Comparison of ENCODE assay signal across 14 cellular contexts in the genomic region with DNA sequence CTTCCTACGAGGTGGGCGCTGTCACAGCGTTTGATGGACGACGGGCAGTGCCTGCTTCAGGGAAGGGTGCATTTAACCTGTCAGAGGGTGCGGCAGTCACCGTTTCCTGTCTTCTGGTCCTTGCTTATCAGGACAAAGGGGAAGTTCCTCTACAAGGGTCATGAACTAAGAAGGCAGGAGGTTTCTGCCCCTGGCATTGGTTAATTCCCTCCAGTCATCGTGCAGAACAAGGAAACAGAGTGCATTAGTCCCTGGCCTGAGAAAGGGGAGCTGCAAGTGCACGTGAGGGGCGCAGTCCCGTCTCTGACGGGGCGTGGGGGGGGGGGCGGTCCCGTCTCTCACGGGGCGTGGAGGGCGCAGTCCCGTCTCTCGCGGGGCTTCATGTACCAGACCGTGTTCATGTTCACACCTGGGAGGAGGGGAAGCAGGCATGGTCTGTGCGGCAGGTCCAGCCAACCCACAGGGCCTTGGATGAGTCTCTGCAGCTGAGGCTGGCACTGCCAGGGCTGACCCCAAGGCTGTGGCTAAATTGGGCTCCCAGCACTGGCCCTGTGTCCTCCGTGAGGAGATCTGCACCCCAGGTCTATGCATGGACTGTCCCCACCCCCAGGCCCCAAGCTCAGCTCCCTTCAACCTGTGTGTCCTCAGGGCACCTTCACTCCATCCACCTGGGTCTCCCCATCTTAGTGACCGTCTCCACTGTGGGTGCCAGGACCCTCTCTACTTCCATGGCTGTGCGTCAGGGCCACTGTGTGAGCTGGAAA.
A peak's percentile ranks its signal among the peaks of the same experiment; 100 is the strongest.
DNase-seq lines count a peak whose midpoint lies in the region; ATAC-seq and TF ChIP-seq lines count a peak whose summit lies in the region.
"Had no signal": no experiment of that assay in that cellular context is flagged by ENCODE, and none has a peak within 500 bp of the region (broad histone marks: within the 10 kb centered on the region; RNA-seq: fewer than 3 reads in every experiment).

No MANE protein-coding gene starts in this region.

- H3K4me1 ChIP-seq in CD4-positive, CD25-positive, alpha-beta regulatory T cell (ENCODE audit: control insufficient read depth, insufficient read depth, low read length, poor library complexity, severe bottlenecking) = peaks cover 54% of the 10 kb centered on the region
- peaks cover 77% of the 10 kb centered on the region for H3K4me1 ChIP-seq in Loucy (ENCODE audit: insufficient read depth, low read length, poor library complexity, severe bottlenecking)
- H3K4me1 ChIP-seq in mesenchymal stem cell (ENCODE audit: control insufficient read depth, insufficient read depth, low read depth, low read length) = peaks cover 19% of the 10 kb centered on the region
- H3K4me1 ChIP-seq in stomach = peaks cover 6 to 47% (median 12%) of the 10 kb centered on the region in 4 donors

- no peak overlapping the region for H4K8ac ChIP-seq in mesenchymal stem cell (ENCODE audit: low read length)

- intact Hi-C loops in activated B cell treated with CpG ODN at 0.5 μM for 24 hours (cut with micrococcal nuclease) = no loop called here
- intact Hi-C loops in stomach (cut with DNase I; ENCODE audit: low total_unique reads) = no loop called here

- H3K9ac ChIP-seq in Loucy (ENCODE audit: low read depth, low read length, poor library complexity, severe bottlenecking) (no peak overlapping the region), mesenchymal stem cell (ENCODE audit: low read length) (no peak overlapping the region)

- H3K9me3 Mint-ChIP-seq in CD4-positive, CD25-positive, alpha-beta regulatory T cell = no peaks in the 10 kb centered on the region
- H3K9me3 Mint-ChIP-seq in activated B cell treated with CpG ODN at 0.5 μM for 24 hours = no peaks in the 10 kb centered on the region

- ATAC-seq in CD4-positive, CD25-positive, alpha-beta regulatory T cell (ENCODE audit: low read depth in 2 of 2) = peak; percentile 43 to 68
- ATAC-seq in activated B cell treated with CpG ODN at 0.5 μM for 24 hours (ENCODE audit: low read depth) (peak; percentile 78), GM19397 (IDR thresholded peaks at IDR 0.05; ENCODE audit: unreplicated experiment) (no peak), HG02588 (IDR thresholded peaks at IDR 0.05; ENCODE audit: unreplicated experiment) (no peak)

- no peaks in the 10 kb centered on the region for H3K9me2 ChIP-seq in Loucy (replicated peaks; ENCODE audit: low read depth, low read length)

- POLR2A ChIA-PET in activated B cell treated with CpG ODN at 0.5 μM for 24 hours (lab: Charles Lee) = no interaction called here

- no peak overlapping the region for H2AFZ ChIP-seq in Loucy (ENCODE audit: low read length)
- no peak overlapping the region for H2AFZ ChIP-seq in mesenchymal stem cell (ENCODE audit: low read depth, low read length)

- H3K23ac ChIP-seq in mesenchymal stem cell (ENCODE audit: low read length in 2 of 2) = no peak overlapping the region

- no peak overlapping the region for H2BK5ac ChIP-seq in mesenchymal stem cell (ENCODE audit: low read depth, low read length, poor library complexity, severe bottlenecking)

- peak overlapping the region; percentile 6 for H4K91ac ChIP-seq in mesenchymal stem cell (ENCODE audit: low read length)

- H3K4me1 Mint-ChIP-seq in CD4-positive, CD25-positive, alpha-beta regulatory T cell = peaks cover 0 to 62% (median 38%) of the 10 kb centered on the region in 4 donors
- H3K4me1 Mint-ChIP-seq in activated B cell treated with CpG ODN at 0.5 μM for 24 hours = peaks cover 22% of the 10 kb centered on the region

- no peaks in the 10 kb centered on the region; the same call in 1 of the 2 replicates for H3F3A ChIP-seq in Loucy (ENCODE audit: low read depth)

- H3K4ac ChIP-seq in mesenchymal stem cell (ENCODE audit: low read depth in 1 of 2, low read length in 2 of 2) = no peak overlapping the region

- no peaks in the 10 kb centered on the region for H4K20me1 ChIP-seq in Loucy (ENCODE audit: insufficient read depth, low read length, poor library complexity, severe bottlenecking)

- no peaks in the 10 kb centered on the region for H3K27me3 ChIP-seq in CD4-positive, CD25-positive, alpha-beta regulatory T cell (ENCODE audit: control insufficient read depth, insufficient read depth, low read length)
- H3K27me3 ChIP-seq in Loucy (ENCODE audit: insufficient read depth, low read length, poor library complexity, severe bottlenecking) (no peaks in the 10 kb centered on the region), mesenchymal stem cell (ENCODE audit: control insufficient read depth in 1 of 2, insufficient read depth in 1 of 2, low read length in 2 of 2) (peaks cover 3 to 20% of the 10 kb centered on the region in 2 experiments), stomach (peaks cover 0 to 17% (median 12%) of the 10 kb centered on the region in 3 donors)

- H3K36me3 Mint-ChIP-seq in CD4-positive, CD25-positive, alpha-beta regulatory T cell = no peaks in the 10 kb centered on the region
- H3K36me3 Mint-ChIP-seq in activated B cell treated with CpG ODN at 0.5 μM for 24 hours (ENCODE audit: low read depth) = no peaks in the 10 kb centered on the region

- no peak overlapping the region for H3K27ac ChIP-seq in CD4-positive, CD25-positive, alpha-beta regulatory T cell (ENCODE audit: insufficient read depth, low read length, poor library complexity, severe bottlenecking)
- no peak overlapping the region for H3K27ac ChIP-seq in mesenchymal stem cell (ENCODE audit: low read length, poor library complexity, severe bottlenecking)
- peak overlapping the region in 2 of 5 donors; percentile 32 to 65 for H3K27ac ChIP-seq in stomach
- H3K27ac ChIP-seq: breast epithelium had no signal

- CTCF ChIA-PET in activated B cell treated with CpG ODN at 0.5 μM for 24 hours (lab: Charles Lee) = no interaction called here

- H3K27ac Mint-ChIP-seq in CD4-positive, CD25-positive, alpha-beta regulatory T cell = peak overlapping the region; percentile 75 to 89 (median 84)
- H3K27ac Mint-ChIP-seq in activated B cell treated with CpG ODN at 0.5 μM for 24 hours = peak overlapping the region; percentile 77

- H3K79me1 ChIP-seq in mesenchymal stem cell (replicated peaks; ENCODE audit: low read length, poor library complexity, severe bottlenecking) = no peaks in the 10 kb centered on the region

- H3K4me3 ChIP-seq in CD4-positive, CD25-positive, alpha-beta regulatory T cell (ENCODE audit: low read depth, low read length) = peak overlapping the region; percentile 26
- H3K4me3 ChIP-seq in Loucy (ENCODE audit: low read length, poor library complexity, severe bottlenecking) (no peak overlapping the region), mesenchymal stem cell (ENCODE audit: insufficient read depth in 1 of 2, low read depth in 1 of 2, low read length in 2 of 2) (no peak overlapping the region), stomach (no peak overlapping the region)

- no peaks in the 10 kb centered on the region for H3K36me3 ChIP-seq in CD4-positive, CD25-positive, alpha-beta regulatory T cell (ENCODE audit: control insufficient read depth, insufficient read depth, low read length)
- H3K36me3 ChIP-seq in Loucy (ENCODE audit: insufficient read depth, low read length) = no peaks in the 10 kb centered on the region
- peaks cover 3 to 4% of the 10 kb centered on the region in 2 experiments for H3K36me3 ChIP-seq in mesenchymal stem cell (ENCODE audit: control insufficient read depth in 1 of 2, insufficient read depth in 2 of 2, low read depth in 1 of 2, low read length in 2 of 2)
- no peaks in the 10 kb centered on the region for H3K36me3 ChIP-seq in stomach
- H3K36me3 ChIP-seq: breast epithelium had no signal

- H2BK15ac ChIP-seq in mesenchymal stem cell (ENCODE audit: low read depth, poor library complexity, severe bottlenecking) = no peak overlapping the region

- TF ChIP-seq POLR2A in stomach (IDR thresholded peaks at IDR 0.05) = no peak

- peak in 2 of 3 donors; percentile 18 to 66 for DNase-seq in CD4-positive, CD25-positive, alpha-beta regulatory T cell
- no peak for DNase-seq in activated B cell treated with CpG ODN at 0.5 μM for 24 hours
- DNase-seq in mesenchymal stem cell = no peak
- DNase-seq in stomach = no peak
- no peak for DNase-seq in midbrain (lab: John Stamatoyannopoulos, UW)
- DNase-seq: activated CD4-positive, alpha-beta T cell treated with anti-CD3 and anti-CD28 coated beads, Interleukin-2, amount 50 U/mL, for 1 hour; DND-41; mammary epithelial cell; NCI-H1092 treated with DMSO at 0.1 percent for 48 hours; sigmoid colon had no signal

- no peak overlapping the region for H2AK5ac ChIP-seq in mesenchymal stem cell (ENCODE audit: low read length, severe bottlenecking)

- no peak for TF ChIP-seq CTCF in Loucy (conservative IDR thresholded peaks at IDR 0.05; ENCODE audit: low read length)
- no peak for TF ChIP-seq CTCF in activated B cell treated with CpG ODN at 0.5 μM for 24 hours (IDR thresholded peaks at IDR 0.05)
- no peak for TF ChIP-seq CTCF in stomach (IDR thresholded peaks at IDR 0.05)

- no peak overlapping the region for H3K18ac ChIP-seq in mesenchymal stem cell (ENCODE audit: low read depth in 1 of 2, low read length in 2 of 2)

- H3K4me2 ChIP-seq in Loucy (ENCODE audit: low read depth, low read length, poor library complexity, severe bottlenecking) = peak overlapping the region; percentile 14
- H3K4me2 ChIP-seq in mesenchymal stem cell (ENCODE audit: low read length, poor library complexity, severe bottlenecking) = no peak overlapping the region

- peak overlapping the region; percentile 14 to 81 (median 54) for H3K4me3 Mint-ChIP-seq in CD4-positive, CD25-positive, alpha-beta regulatory T cell
- peak overlapping the region; percentile 80 for H3K4me3 Mint-ChIP-seq in activated B cell treated with CpG ODN at 0.5 μM for 24 hours

- H3K14ac ChIP-seq in mesenchymal stem cell (ENCODE audit: low read length in 2 of 2) = no peak overlapping the region

- no peaks in the 10 kb centered on the region for H3K27me3 Mint-ChIP-seq in CD4-positive, CD25-positive, alpha-beta regulatory T cell
- H3K27me3 Mint-ChIP-seq in activated B cell treated with CpG ODN at 0.5 μM for 24 hours = no peaks in the 10 kb centered on the region

- no peak overlapping the region for H2BK120ac ChIP-seq in mesenchymal stem cell (ENCODE audit: low read depth, low read length)

- H3K79me2 ChIP-seq in Loucy (ENCODE audit: insufficient read depth, low read length) = no peaks in the 10 kb centered on the region

- H2BK12ac ChIP-seq in mesenchymal stem cell (ENCODE audit: low read length in 2 of 2) = no peak overlapping the region

- WGBS in mesenchymal stem cell = 76% methylated on average over 26 of the region's 26 CpGs
- WGBS in stomach, 5 donors = 37 to 56% (median 41%) methylated on average over 7 to 26 of the region's 26 CpGs

- H3K9me3 ChIP-seq in CD4-positive, CD25-positive, alpha-beta regulatory T cell (ENCODE audit: control insufficient read depth in 2 of 2, low read length in 2 of 2) = no peaks in the 10 kb centered on the region
- no peaks in the 10 kb centered on the region for H3K9me3 ChIP-seq in Loucy (ENCODE audit: insufficient read depth, low read depth, low read length)
- H3K9me3 ChIP-seq in mesenchymal stem cell (ENCODE audit: control insufficient read depth, low read length) = no peaks in the 10 kb centered on the region
- no peaks in the 10 kb centered on the region for H3K9me3 ChIP-seq in stomach
- H3K9me3 ChIP-seq: breast epithelium, sigmoid colon had no signal

- no peak for TF ChIP-seq EP300 in stomach (IDR thresholded peaks at IDR 0.05)

Comparison
In these comparisons a context has a peak if more than half of its experiments do, and no peak if none do; other contexts are left out.
1. ATAC-seq: peak in CD4-positive, CD25-positive, alpha-beta regulatory T cell (2 of 2) and activated B cell treated with CpG ODN at 0.5 μM for 24 hours (single experiment); none in GM19397 (single experiment) and HG02588 (single experiment).
2. DNase-seq: peak in CD4-positive, CD25-positive, alpha-beta regulatory T cell (2 of 3); none in activated B cell treated with CpG ODN at 0.5 μM for 24 hours (single experiment), mesenchymal stem cell (single experiment), stomach (single experiment) and midbrain (single experiment).